Comparison of ENCODE assay signal across 22 cellular contexts in genomic region chr14:89910706-89911017, GRCh38. TPM values are rescaled to one million over a fixed set of nuclear protein-coding genes. Genes with fewer than 3 reads are reported as not detected.
DNase-seq lines count a peak whose midpoint lies in the region; ATAC-seq, FAIRE-seq and TF ChIP-seq lines count a peak whose summit lies in the region.
"Had no signal": no experiment of that assay in that cellular context is flagged by ENCODE, and none has a peak within 500 bp of the region (broad histone marks: within the 10 kb centered on the region; RNA-seq: fewer than 3 reads in every experiment).

No MANE protein-coding gene starts in this region.

- H3K9me3 Mint-ChIP-seq in osteocyte (ENCODE audit: unreplicated experiment), result no peaks in the 10 kb centered on the region
- H3K9me3 Mint-ChIP-seq: activated naive CD8-positive, alpha-beta T cell treated with anti-CD3 and anti-CD28 coated beads, Interleukin-2, amount 50 U/mL, for 24 hours; activated T-cell treated with anti-CD3 and anti-CD28 coated beads, Interleukin-2, amount 50 U/mL, for 4 hours; CD8-positive, alpha-beta T cell; nephron progenitor cell had no signal

- no peak overlapping the region for H3K4me3 Mint-ChIP-seq in T-helper 17 cell
- H3K4me3 Mint-ChIP-seq in osteocyte (ENCODE audit: unreplicated experiment), result peak overlapping the region; percentile 46
- H3K4me3 Mint-ChIP-seq: activated naive CD8-positive, alpha-beta T cell treated with anti-CD3 and anti-CD28 coated beads, Interleukin-2, amount 50 U/mL, for 24 hours; activated T-cell treated with anti-CD3 and anti-CD28 coated beads, Interleukin-2, amount 50 U/mL, for 4 hours; CD8-positive, alpha-beta T cell; nephron progenitor cell had no signal

- peaks cover 0 to 5% of the 10 kb centered on the region in 2 donors for H3K4me1 ChIP-seq in kidney (ENCODE audit: control insufficient read depth in 1 of 2, insufficient read depth in 1 of 2, low read depth in 1 of 2, low read length in 2 of 2)

- H3K27me3 Mint-ChIP-seq in T-helper 17 cell (peaks cover 50% of the 10 kb centered on the region), osteocyte (ENCODE audit: unreplicated experiment) (no peaks in the 10 kb centered on the region)
- H3K27me3 Mint-ChIP-seq: activated naive CD8-positive, alpha-beta T cell treated with anti-CD3 and anti-CD28 coated beads, Interleukin-2, amount 50 U/mL, for 24 hours had no signal

- H3K4me1 Mint-ChIP-seq in T-helper 17 cell, result peaks cover 11% of the 10 kb centered on the region
- H3K4me1 Mint-ChIP-seq in osteocyte (ENCODE audit: unreplicated experiment), result peaks cover 51% of the 10 kb centered on the region

- peak; percentile 11 for FAIRE-seq in kidney (lab: Jason Lieb, UNC)
- FAIRE-seq: A204.1 had no signal

- H3K27ac ChIP-seq in 22Rv1, result peak overlapping the region; percentile 85
- H3K27ac ChIP-seq in kidney (ENCODE audit: low read depth in 2 of 2, low read length in 2 of 2), result no peak overlapping the region
- H3K27ac ChIP-seq: heart right ventricle, KMS-11, left lung had no signal

- intact Hi-C loops in kidney (cut with DNase I), result loop anchor here (10.0 kb wide), 1 partner anchor 886 kb away; no protein-coding TSS in a partner anchor

- ATAC-seq in T-helper 17 cell (no peak), HG03108 (IDR thresholded peaks at IDR 0.05; ENCODE audit: unreplicated experiment) (no peak)
- ATAC-seq: activated naive CD8-positive, alpha-beta T cell treated with anti-CD3 and anti-CD28 coated beads, Interleukin-2, amount 50 U/mL, for 24 hours; activated T-cell treated with anti-CD3 and anti-CD28 coated beads, Interleukin-2, amount 50 U/mL, for 4 hours; CD8-positive, alpha-beta T cell; HCT116; heart right ventricle; left lung had no signal

- in situ Hi-C loops in GM13976 (cut with MboI; ENCODE audit: low sequenced_read_pairs, unreplicated experiment), result loop anchor here (10.0 to 25.0 kb wide), 3 partner anchors 486 to 886 kb away; no protein-coding TSS in a partner anchor

- peak overlapping the region; percentile 28 to 33 for H3K4me3 ChIP-seq in kidney (ENCODE audit: low read length in 2 of 2)
- H3K4me3 ChIP-seq: heart right ventricle, left lung had no signal

- DNase-seq in T-helper 17 cell (no peak), kidney (no peak), osteocyte (ENCODE audit: extremely low spot score, unreplicated experiment) (no peak), GM13976 (ENCODE audit: low spot score) (no peak), NCI-H2196 (lab: John Stamatoyannopoulos, UW; ENCODE audit: unreplicated experiment) (no peak), COLO829 (ENCODE audit: low spot score) (no peak)
- DNase-seq: activated CD4-positive, alpha-beta T cell treated with anti-CD3 and anti-CD28 coated beads, Interleukin-2, amount 50 U/mL, for 1 hour; activated naive CD8-positive, alpha-beta T cell treated with anti-CD3 and anti-CD28 coated beads, Interleukin-2, amount 50 U/mL, for 24 hours; activated T-cell treated with anti-CD3 and anti-CD28 coated beads, Interleukin-2, amount 50 U/mL, for 4 hours; CD8-positive, alpha-beta T cell; heart right ventricle; left lung; NCI-H1436; NCI-H226; nephron progenitor cell; Right ventricle myocardium superior; stimulated activated naive CD4-positive, alpha-beta T cell had no signal

- no peaks in the 10 kb centered on the region for H3K9me3 ChIP-seq in T-helper 17 cell (ENCODE audit: control insufficient read depth, low read length, poor library complexity, severe bottlenecking)
- H3K9me3 ChIP-seq in kidney (ENCODE audit: control insufficient read depth in 1 of 2, low read length in 2 of 2), result no peaks in the 10 kb centered on the region
- H3K9me3 ChIP-seq: heart right ventricle, left lung had no signal

- H3K36me3 ChIP-seq in kidney (ENCODE audit: control insufficient read depth in 1 of 2, insufficient read depth in 2 of 2, low read length in 2 of 2), result no peaks in the 10 kb centered on the region
- H3K36me3 ChIP-seq: heart right ventricle, left lung had no signal

- H3K36me3 Mint-ChIP-seq in T-helper 17 cell (ENCODE audit: low read depth) (peaks cover 6% of the 10 kb centered on the region), osteocyte (ENCODE audit: unreplicated experiment) (no peaks in the 10 kb centered on the region)
- H3K36me3 Mint-ChIP-seq: CD8-positive, alpha-beta T cell had no signal

- no peak for TF ChIP-seq CTCF in 22Rv1 (IDR thresholded peaks at IDR 0.05)
- no peak for TF ChIP-seq CTCF in kidney (IDR thresholded peaks at IDR 0.05; ENCODE audit: borderline replicate concordance, extremely low read depth, insufficient read depth)
- no peak for TF ChIP-seq CTCF in osteocyte (IDR thresholded peaks at IDR 0.05)
- no peak for TF ChIP-seq CTCF in GM13976 (IDR thresholded peaks at IDR 0.05; ENCODE audit: borderline replicate concordance, control extremely low read depth, extremely low read depth, insufficient read depth, missing control alignments)

- H3K27ac Mint-ChIP-seq in T-helper 17 cell, result peak overlapping the region; percentile 67
- peak overlapping the region; percentile 97 for H3K27ac Mint-ChIP-seq in osteocyte (ENCODE audit: unreplicated experiment)
- H3K27ac Mint-ChIP-seq: activated naive CD8-positive, alpha-beta T cell treated with anti-CD3 and anti-CD28 coated beads, Interleukin-2, amount 50 U/mL, for 24 hours; CD8-positive, alpha-beta T cell had no signal

- peak overlapping the region in 1 of 2 donors; percentile 13 for H3K9ac ChIP-seq in kidney (ENCODE audit: low read length in 2 of 2)
- H3K9ac ChIP-seq: KMS-11 had no signal

RNA-seq across cellular contexts. Expression of gene EFCAB11, which starts 43.9 kb away (rescaled TPM):
- total RNA-seq in T-helper 17 cell, result 1 to 10 TPM; 1.1 to 1.9 TPM
- total RNA-seq in kidney, result 8.9 TPM
- polyA plus RNA-seq in kidney (ENCODE audit: insufficient read depth, low read depth, low replicate concordance), result 8.4 TPM
- 5.2 and 8.7 TPM in 2 replicates for total RNA-seq in osteocyte

RNA-seq across cellular contexts. Expression of gene TDP1, which starts 45.1 kb away (rescaled TPM):
- 10 to 100 TPM; 50.5 to 53.9 TPM for total RNA-seq in T-helper 17 cell
- 15.7 TPM for total RNA-seq in kidney
- 4.8 TPM for polyA plus RNA-seq in kidney (ENCODE audit: insufficient read depth, low read depth, low replicate concordance)
- total RNA-seq in osteocyte, result 17.9 and 18.6 TPM in 2 replicates
